Comparison of ENCODE assay signal across 10 cellular contexts in genomic region chr19:17988161-17988560, GRCh38. TPM values are rescaled to one million over a fixed set of nuclear protein-coding genes. Genes with fewer than 3 reads are reported as not detected.
"Had no signal": no experiment of that assay in that cellular context is flagged by ENCODE, and none has a peak within 500 bp of the region (broad histone marks: within the 10 kb centered on the region; RNA-seq: fewer than 3 reads in every experiment).

No MANE protein-coding gene starts in this region.

- DNase-seq: GM23248, GOT3, HFFc6, KG1 had no signal

- H2AFZ ChIP-seq: GM23248 had no signal

- H3K36me3 ChIP-seq: HAP-1 had no signal

- H3K4me1 ChIP-seq: HAP-1 had no signal

- FAIRE-seq: H54, HepG2 had no signal

- H3K27ac ChIP-seq: GM23248, HL-60 had no signal

- H3K9ac ChIP-seq: GM23248 had no signal

- H3K4me3 ChIP-seq: GM23248, HAP-1 had no signal

- H3K9me3 ChIP-seq: HAP-1 had no signal

RNA-seq across cellular contexts. Expression of gene KCNN1, which starts 21.3 kb away (rescaled TPM):
- total RNA-seq: GM23248, HFFc6, HT1080 had no signal
- polyA plus RNA-seq: GM23248, HepG2, IgD-negative memory B cell had no signal
